20 cellular contexts compared by ENCODE assay signal in the genomic region with DNA sequence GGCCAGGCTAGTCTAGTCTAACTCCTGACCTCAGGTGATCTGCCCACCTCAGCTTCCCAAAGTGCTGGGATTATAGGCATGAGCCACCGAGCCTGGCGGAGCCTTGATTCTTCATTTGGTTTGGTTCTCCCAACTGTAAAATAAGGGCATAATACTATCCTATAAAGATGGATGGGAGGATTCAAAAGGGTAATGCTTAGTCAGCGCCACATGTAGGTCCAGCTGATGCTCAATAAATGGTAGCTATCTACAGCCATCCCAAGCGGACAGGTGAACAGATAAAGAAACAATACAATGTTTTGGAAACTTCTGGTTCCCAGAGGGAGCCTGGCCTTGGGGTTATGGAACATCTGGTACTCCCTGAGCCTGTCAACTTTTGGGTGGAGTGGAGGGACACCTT. TPM values are rescaled to one million over a fixed set of nuclear protein-coding genes. Genes with fewer than 3 reads are reported as not detected.
A peak's percentile ranks its signal among the peaks of the same experiment; 100 is the strongest.
DNase-seq lines count a peak whose midpoint lies in the region; ATAC-seq, FAIRE-seq and TF ChIP-seq lines count a peak whose summit lies in the region.
"Had no signal": no experiment of that assay in that cellular context is flagged by ENCODE, and none has a peak within 500 bp of the region (broad histone marks: within the 10 kb centered on the region; RNA-seq: fewer than 3 reads in every experiment).

No MANE protein-coding gene starts in this region.

- H3K27ac ChIP-seq in A549: no peak overlapping the region
- H3K27ac ChIP-seq in HepG2 (ENCODE audit: extremely low read length, insufficient read depth, low read length): no peak overlapping the region
- H3K27ac ChIP-seq in A673 (ENCODE audit: low read depth, low read length, poor library complexity, severe bottlenecking): no peak overlapping the region
- H3K27ac ChIP-seq: BLaER1 treated with 17β-estradiol and CSF1 and Interleukin-3, amounts not matched to agents 10 nM and 100 nM; HL-60 had no signal

- H3K4me3 ChIP-seq in A549: no peak overlapping the region
- H3K4me3 ChIP-seq in HepG2 (replicated peaks in 1 of 3; ENCODE audit: insufficient read depth in 1 of 3, low read depth in 2 of 3, low read length in 3 of 3): no peak overlapping the region
- H3K4me3 ChIP-seq in A673 (ENCODE audit: low read depth, low read length, poor library complexity, severe bottlenecking): no peak overlapping the region
- H3K4me3 ChIP-seq: BLaER1 treated with 17β-estradiol and CSF1 and Interleukin-3, amounts not matched to agents 10 nM and 100 nM had no signal

- TF ChIP-seq RAD21 in A549 (conservative IDR thresholded peaks at IDR 0.05 in 1 of 2, IDR thresholded peaks at IDR 0.05 in 1 of 2) (no peak), HepG2 (CRISPR knock-in tag; IDR thresholded peaks at IDR 0.05) (no peak)

- no peaks in the 10 kb centered on the region for H3K27me3 ChIP-seq in HepG2 (ENCODE audit: control insufficient read depth in 1 of 2, insufficient read depth in 2 of 2, low read length in 2 of 2)
- H3K27me3 ChIP-seq in A673 (replicated peaks; ENCODE audit: insufficient read depth, low read depth, low read length, poor library complexity): no peaks in the 10 kb centered on the region
- H3K27me3 ChIP-seq: BLaER1 treated with 17β-estradiol and CSF1 and Interleukin-3, amounts not matched to agents 10 nM and 100 nM had no signal

- intact Hi-C loops in HepG2 (cut with micrococcal nuclease; ENCODE audit: unreplicated experiment): no loop called here
- intact Hi-C loops in MCF 10A (cut with micrococcal nuclease): no loop called here
- intact Hi-C loops in A673 (cut with micrococcal nuclease; ENCODE audit: unreplicated experiment): no loop called here

- CTCF ChIA-PET in A549 (lab: Yijun Ruan, JAX): interaction anchor here (0.6 to 2.1 kb wide), 4 partner anchors 10 to 40 kb away, joined by 3 to 9 read pairs (median 5); a partner anchor contains a TSS
- CTCF ChIA-PET in HepG2 (lab: Yijun Ruan, JAX; ENCODE audit: low intra/inter-chr PET ratio, low total read pairs): no interaction called here
- CTCF ChIA-PET in MCF 10A (lab: Yijun Ruan, JAX): interaction anchor here (0.9 to 1.2 kb wide), 3 partner anchors 40 to 313 kb away, joined by 3 to 5 read pairs (median 3); no protein-coding TSS in a partner anchor
- CTCF ChIA-PET in A673 (lab: Charles Lee): no interaction called here

- H3K4me1 Mint-ChIP-seq in T-helper 17 cell (no peaks in the 10 kb centered on the region), chondrocyte (ENCODE audit: low read depth) (no peaks in the 10 kb centered on the region), MCF 10A (ENCODE audit: insufficient read depth, unreplicated experiment) (no peaks in the 10 kb centered on the region)
- H3K4me1 Mint-ChIP-seq: B cell; CD8-positive, alpha-beta memory T cell had no signal

- H3K27me3 Mint-ChIP-seq in T-helper 17 cell: no peaks in the 10 kb centered on the region
- no peaks in the 10 kb centered on the region for H3K27me3 Mint-ChIP-seq in chondrocyte (ENCODE audit: low read depth)
- H3K27me3 Mint-ChIP-seq in MCF 10A (ENCODE audit: insufficient read depth, unreplicated experiment): no peaks in the 10 kb centered on the region
- H3K27me3 Mint-ChIP-seq: B cell; CD8-positive, alpha-beta memory T cell; IgD-negative memory B cell had no signal

- TF ChIP-seq EP300 in A549 (IDR thresholded peaks at IDR 0.05) (no peak), HepG2 (IDR thresholded peaks at IDR 0.05; ENCODE audit: low read depth in 2 of 2, low read length in 2 of 2) (no peak), HepG2 (CRISPR knock-in tag; IDR thresholded peaks at IDR 0.05; ENCODE audit: borderline replicate concordance) (no peak)

- no peak overlapping the region for H3K9ac ChIP-seq in HepG2 (ENCODE audit: insufficient read depth, low read depth, low read length)
- H3K9ac ChIP-seq: BLaER1 treated with 17β-estradiol and CSF1 and Interleukin-3, amounts not matched to agents 10 nM and 100 nM had no signal

- FAIRE-seq in A549 (lab: Jason Lieb, UNC): no peak
- no peak for FAIRE-seq in HepG2 (lab: Jason Lieb, UNC)
- FAIRE-seq: D721Med, H1 had no signal

- H3K36me3 ChIP-seq in HepG2 (replicated peaks in 1 of 2; ENCODE audit: control insufficient read depth in 1 of 2, insufficient read depth in 2 of 2, low read length in 2 of 2): no peaks in the 10 kb centered on the region
- H3K36me3 ChIP-seq in A673 (ENCODE audit: insufficient read depth, low read length, poor library complexity, severe bottlenecking): no peaks in the 10 kb centered on the region

- DNase-seq in A549 (ENCODE audit: low read depth in 1 of 2, low spot score in 1 of 2): no peak
- DNase-seq in T-helper 17 cell: no peak
- DNase-seq in chondrocyte (ENCODE audit: low spot score): peak; percentile 21
- DNase-seq in HepG2 (ENCODE audit: low spot score): no peak
- no peak for DNase-seq in NCI-H2081 treated with DMSO at 0.1 percent for 48 hours (lab: John Stamatoyannopoulos, UW)
- DNase-seq in MCF 10A (ENCODE audit: unreplicated experiment): no peak
- no peak for DNase-seq in A673 (ENCODE audit: low spot score)
- DNase-seq: CD8-positive, alpha-beta memory T cell; COR-L47; DMS79; GDM1; KG1 had no signal

- no peaks in the 10 kb centered on the region for H3K9me3 ChIP-seq in A549
- H3K9me3 ChIP-seq in T-helper 17 cell (ENCODE audit: control insufficient read depth, low read length, poor library complexity, severe bottlenecking): no peaks in the 10 kb centered on the region
- H3K9me3 ChIP-seq in HepG2 (ENCODE audit: low read length): no peaks in the 10 kb centered on the region
- H3K9me3 ChIP-seq in A673 (ENCODE audit: low read depth, low read length, poor library complexity, severe bottlenecking): no peaks in the 10 kb centered on the region
- H3K9me3 ChIP-seq: BLaER1 treated with 17β-estradiol and CSF1 and Interleukin-3, amounts not matched to agents 10 nM and 100 nM had no signal

- H2AFZ ChIP-seq in HepG2 (ENCODE audit: low read length): no peak overlapping the region

- no peak for TF ChIP-seq POLR2A in A549 (IDR thresholded peaks at IDR 0.05; ENCODE audit: low read length)
- no peak for TF ChIP-seq POLR2A in HepG2 (IDR thresholded peaks at IDR 0.05; ENCODE audit: insufficient read depth in 1 of 2, low read depth in 2 of 2, low read length in 2 of 2)

- POLR2A ChIA-PET in A549 (lab: Yijun Ruan, JAX): no interaction called here
- POLR2A ChIA-PET in HepG2 (lab: Yijun Ruan, JAX): interaction anchor here (1.3 kb wide), 1 partner anchor 9 kb away, joined by 5 read pairs; no protein-coding TSS in a partner anchor
- POLR2A ChIA-PET in MCF 10A (lab: Yijun Ruan, JAX): interaction anchor here (1.6 to 4.1 kb wide), 2 partner anchors 9 to 15 kb away, joined by 6 to 20 read pairs; no protein-coding TSS in a partner anchor
- POLR2A ChIA-PET in A673 (lab: Charles Lee; ENCODE audit: low non-redundant PET): no interaction called here

- TF ChIP-seq CTCF in A549 (IDR thresholded peaks at IDR 0.05): no peak
- TF ChIP-seq CTCF in chondrocyte (IDR thresholded peaks at IDR 0.05): no peak
- TF ChIP-seq CTCF in HepG2 (CRISPR knock-in tag; IDR thresholded peaks at IDR 0.05): no peak
- no peak for TF ChIP-seq CTCF in MCF 10A (IDR thresholded peaks at IDR 0.05; ENCODE audit: unreplicated experiment)
- TF ChIP-seq CTCF in A673 (conservative IDR thresholded peaks at IDR 0.05; ENCODE audit: low read depth, low read length): no peak

- H3K27ac Mint-ChIP-seq in T-helper 17 cell: peak overlapping the region; percentile 24
- no peak overlapping the region for H3K27ac Mint-ChIP-seq in chondrocyte (ENCODE audit: unreplicated experiment)
- H3K27ac Mint-ChIP-seq in MCF 10A (ENCODE audit: low read depth, unreplicated experiment): no peak overlapping the region
- H3K27ac Mint-ChIP-seq: B cell had no signal

- H3K4me2 ChIP-seq in A549 (no peak overlapping the region), HepG2 (ENCODE audit: low read depth, low read length) (no peak overlapping the region)
- H3K4me2 ChIP-seq: BLaER1 treated with 17β-estradiol and CSF1 and Interleukin-3, amounts not matched to agents 10 nM and 100 nM had no signal

- no peaks in the 10 kb centered on the region for H3K79me2 ChIP-seq in HepG2 (ENCODE audit: insufficient read depth, low read length)

- H3K36me3 Mint-ChIP-seq in T-helper 17 cell (ENCODE audit: low read depth) (no peaks in the 10 kb centered on the region), chondrocyte (ENCODE audit: low read depth) (no peaks in the 10 kb centered on the region), MCF 10A (ENCODE audit: insufficient read depth, unreplicated experiment) (peaks cover 16% of the 10 kb centered on the region)
- H3K36me3 Mint-ChIP-seq: IgD-negative memory B cell had no signal

- H3K9me3 Mint-ChIP-seq in chondrocyte (ENCODE audit: low read depth) (no peaks in the 10 kb centered on the region), MCF 10A (ENCODE audit: unreplicated experiment) (no peaks in the 10 kb centered on the region)
- H3K9me3 Mint-ChIP-seq: CD8-positive, alpha-beta memory T cell; H9; IgD-negative memory B cell had no signal

- no peaks in the 10 kb centered on the region for H3K4me1 ChIP-seq in A549
- peaks cover 11% of the 10 kb centered on the region; the same call in 1 of the 2 replicates for H3K4me1 ChIP-seq in HepG2 (ENCODE audit: insufficient read depth, low read length)
- no peaks in the 10 kb centered on the region for H3K4me1 ChIP-seq in A673 (ENCODE audit: insufficient read depth, low read length, poor library complexity, severe bottlenecking)

- 94% methylated on average over 4 of the region's 4 CpGs for WGBS in A549 (ENCODE audit: missing lambda C conversion rate)
- 94% methylated on average over 4 of the region's 4 CpGs for WGBS in HepG2 (ENCODE audit: low lambda C conversion rate)

- H3K4me3 Mint-ChIP-seq in T-helper 17 cell (no peak overlapping the region), chondrocyte (ENCODE audit: unreplicated experiment) (no peak overlapping the region), MCF 10A (ENCODE audit: unreplicated experiment) (no peak overlapping the region)
- H3K4me3 Mint-ChIP-seq: B cell; CD8-positive, alpha-beta memory T cell; H9; IgD-negative memory B cell had no signal

- no peaks in the 10 kb centered on the region for H4K20me1 ChIP-seq in HepG2 (ENCODE audit: insufficient read depth, low read length)

- BruUV-seq in HepG2 (replicated peaks; lab: Mats Ljungman, UMichigan) (no TSS peak), MCF 10A (replicated peaks; lab: Mats Ljungman, UMichigan) (no TSS peak), A673 (replicated peaks; lab: Mats Ljungman, UMichigan) (no TSS peak)

- ATAC-seq in A549: no peak
- ATAC-seq in T-helper 17 cell: no peak
- ATAC-seq in HepG2: no peak
- ATAC-seq in HG03139 (IDR thresholded peaks at IDR 0.05; ENCODE audit: unreplicated experiment): no peak

- in situ Hi-C loops in HepG2 (cut with HindIII; ENCODE audit: extremely low pct_ligation_motif_present, low pct_unique_long_range_greater_than_20kb): no loop called here

RNA-seq across cellular contexts. Expression of a gene that starts 13.6 kb away (rescaled TPM):
- polyA plus RNA-seq in A549 (2011; rRNA removed): 293 and 518 TPM in 2 replicates
- 78.7 and 85.2 TPM in 2 replicates for polyA plus RNA-seq in A549 (2012; cell fraction: cytosol; rRNA removed)
- polyA plus RNA-seq in A549 (2012; cell fraction: nucleus; rRNA removed): 34.6 and 48.0 TPM in 2 replicates
- 538 to 546 TPM (median 544 TPM) in 3 replicates for polyA plus RNA-seq in A549 (2017; fragmentation: RNase III; extraction: RNeasy Plus Mini Kit Qiagen cat#74134 plus additional on column Dnase treatment)
- polyA minus RNA-seq in A549 (2011; rRNA and poly(A)+ RNA removed): 108 TPM in 2 replicates
- total RNA-seq in T-helper 17 cell: 100 to 1,000 TPM; 223 to 231 TPM
- 235 to 266 TPM (median 255 TPM) in 3 replicates for total RNA-seq in chondrocyte
- 611 and 724 TPM in 2 replicates for total RNA-seq in HepG2 (2016; rRNA removed; fragmentation: Illumina TruSeq; extraction: Trizol)
- 134 and 142 TPM in 2 replicates for total RNA-seq in HepG2 (2016; cell fraction: cytosol; rRNA removed; fragmentation: Illumina TruSeq; extraction: Trizol; ENCODE audit: low read depth)
- 623 and 704 TPM in 2 replicates for total RNA-seq in HepG2 (2016; cell fraction: insoluble cytoplasmic fraction; rRNA removed; fragmentation: Illumina TruSeq; extraction: Trizol)
- 360 and 385 TPM in 2 replicates for total RNA-seq in HepG2 (2016; cell fraction: membrane; rRNA removed; fragmentation: Illumina TruSeq; extraction: Trizol)
- total RNA-seq in HepG2 (2016; cell fraction: nucleus; rRNA removed; fragmentation: Illumina TruSeq; extraction: Trizol): 226 and 251 TPM in 2 replicates
- 72.8 and 94.2 TPM in 2 replicates for polyA plus RNA-seq in HepG2 (2011; rRNA removed)
- 44.1 and 56.3 TPM in 2 replicates for polyA plus RNA-seq in HepG2 (2011; cell fraction: cytosol; rRNA removed)
- polyA plus RNA-seq in HepG2 (2011; cell fraction: nucleus; rRNA removed): 48.5 and 49.6 TPM in 2 replicates
- 275 and 331 TPM in 2 replicates for polyA plus RNA-seq in HepG2 (2012)
- 120 and 147 TPM in 2 replicates for polyA plus RNA-seq in HepG2 (2016; cell fraction: cytosol; fragmentation: Illumina TruSeq; extraction: Trizol; ENCODE audit: low read depth)
- 668 and 723 TPM in 2 replicates for polyA plus RNA-seq in HepG2 (2016; cell fraction: insoluble cytoplasmic fraction; fragmentation: Illumina TruSeq; extraction: Trizol; ENCODE audit: low read depth)
- polyA plus RNA-seq in HepG2 (2016; cell fraction: membrane; fragmentation: Illumina TruSeq; extraction: Trizol; ENCODE audit: low read depth): 247 and 252 TPM in 2 replicates
- polyA plus RNA-seq in HepG2 (2016; cell fraction: nucleus; fragmentation: Illumina TruSeq; extraction: Trizol; ENCODE audit: insufficient read depth, low read depth): 360 TPM in 2 replicates
- polyA minus RNA-seq in HepG2 (2011; rRNA and poly(A)+ RNA removed; ENCODE audit: low replicate concordance): 44.1 and 254 TPM in 2 replicates
- polyA minus RNA-seq in HepG2 (2011; cell fraction: cytosol; rRNA and poly(A)+ RNA removed): 141 and 156 TPM in 2 replicates
- polyA minus RNA-seq in HepG2 (2011; cell fraction: nucleus; rRNA and poly(A)+ RNA removed): 82.4 and 87.9 TPM in 2 replicates
- 512 and 563 TPM in 2 replicates for total RNA-seq in MCF 10A (2022)
- 942 and 1,009 TPM in 2 replicates for total RNA-seq in A673 (2021)

RNA-seq across cellular contexts. Expression of a gene that starts 18.7 kb away (rescaled TPM):
- 57.3 and 62.8 TPM in 2 replicates for polyA plus RNA-seq in A549 (2011; rRNA removed)
- polyA plus RNA-seq in A549 (2012; cell fraction: cytosol; rRNA removed): 184 and 236 TPM in 2 replicates
- polyA plus RNA-seq in A549 (2012; cell fraction: nucleus; rRNA removed): 313 and 398 TPM in 2 replicates
- polyA plus RNA-seq in A549 (2017; fragmentation: RNase III; extraction: RNeasy Plus Mini Kit Qiagen cat#74134 plus additional on column Dnase treatment): 113 to 117 TPM (median 114 TPM) in 3 replicates
- polyA minus RNA-seq in A549 (2011; rRNA and poly(A)+ RNA removed): 47.5 and 81.7 TPM in 2 replicates
- total RNA-seq in T-helper 17 cell: 1 to 10 TPM; 3.7 to 3.8 TPM
- total RNA-seq in chondrocyte: 23.4 to 41.0 TPM (median 24.0 TPM) in 3 replicates
- total RNA-seq in HepG2 (2016; rRNA removed; fragmentation: Illumina TruSeq; extraction: Trizol): 31.1 and 40.2 TPM in 2 replicates
- 35.7 and 35.9 TPM in 2 replicates for total RNA-seq in HepG2 (2016; cell fraction: cytosol; rRNA removed; fragmentation: Illumina TruSeq; extraction: Trizol; ENCODE audit: low read depth)
- 30.0 and 41.4 TPM in 2 replicates for total RNA-seq in HepG2 (2016; cell fraction: insoluble cytoplasmic fraction; rRNA removed; fragmentation: Illumina TruSeq; extraction: Trizol)
- 44.4 and 48.2 TPM in 2 replicates for total RNA-seq in HepG2 (2016; cell fraction: membrane; rRNA removed; fragmentation: Illumina TruSeq; extraction: Trizol)
- total RNA-seq in HepG2 (2016; cell fraction: nucleus; rRNA removed; fragmentation: Illumina TruSeq; extraction: Trizol): 29.1 and 30.6 TPM in 2 replicates
- polyA plus RNA-seq in HepG2 (2011; rRNA removed): 12.5 and 13.7 TPM in 2 replicates
- polyA plus RNA-seq in HepG2 (2011; cell fraction: cytosol; rRNA removed): 8.1 and 18.6 TPM in 2 replicates
- 38.0 and 51.4 TPM in 2 replicates for polyA plus RNA-seq in HepG2 (2011; cell fraction: nucleus; rRNA removed)
- 3.2 and 5.6 TPM in 2 replicates for polyA plus RNA-seq in HepG2 (2012)
- 38.3 and 39.4 TPM in 2 replicates for polyA plus RNA-seq in HepG2 (2016; cell fraction: cytosol; fragmentation: Illumina TruSeq; extraction: Trizol; ENCODE audit: low read depth)
- polyA plus RNA-seq in HepG2 (2016; cell fraction: insoluble cytoplasmic fraction; fragmentation: Illumina TruSeq; extraction: Trizol; ENCODE audit: low read depth): 29.4 and 33.1 TPM in 2 replicates
- polyA plus RNA-seq in HepG2 (2016; cell fraction: membrane; fragmentation: Illumina TruSeq; extraction: Trizol; ENCODE audit: low read depth): 37.6 and 43.8 TPM in 2 replicates
- polyA plus RNA-seq in HepG2 (2016; cell fraction: nucleus; fragmentation: Illumina TruSeq; extraction: Trizol; ENCODE audit: insufficient read depth, low read depth): 49.9 and 51.2 TPM in 2 replicates
- polyA minus RNA-seq in HepG2 (2011; rRNA and poly(A)+ RNA removed; ENCODE audit: low replicate concordance): 21.4 and 223 TPM in 2 replicates
- 7.2 and 10.8 TPM in 2 replicates for polyA minus RNA-seq in HepG2 (2011; cell fraction: cytosol; rRNA and poly(A)+ RNA removed)
- 9.3 and 12.7 TPM in 2 replicates for polyA minus RNA-seq in HepG2 (2011; cell fraction: nucleus; rRNA and poly(A)+ RNA removed)
- total RNA-seq in MCF 10A (2022): 31.7 and 43.7 TPM in 2 replicates
- total RNA-seq in A673 (2021): 135 TPM in 2 replicates

RNA-seq across cellular contexts. Expression of a gene that starts 26.9 kb away (rescaled TPM):
- polyA plus RNA-seq in A549 (2011; rRNA removed): 7.6 and 9.0 TPM in 2 replicates
- polyA plus RNA-seq in A549 (2012; cell fraction: cytosol; rRNA removed): 22.0 and 24.5 TPM in 2 replicates
- 81.5 and 93.7 TPM in 2 replicates for polyA plus RNA-seq in A549 (2012; cell fraction: nucleus; rRNA removed)
- polyA plus RNA-seq in A549 (2017; fragmentation: RNase III; extraction: RNeasy Plus Mini Kit Qiagen cat#74134 plus additional on column Dnase treatment): 14.1 to 16.7 TPM (median 16.3 TPM) in 3 replicates
- 6.4 and 12.6 TPM in 2 replicates for polyA minus RNA-seq in A549 (2011; rRNA and poly(A)+ RNA removed)
- total RNA-seq in T-helper 17 cell: 1 to 10 TPM in 1 of 2 donors, under 1 TPM in 1; 0.96 to 2.0 TPM
- 3.1 to 4.2 TPM (median 4.2 TPM) in 3 replicates for total RNA-seq in chondrocyte
- total RNA-seq in HepG2 (2016; rRNA removed; fragmentation: Illumina TruSeq; extraction: Trizol): 8.3 and 13.2 TPM in 2 replicates
- total RNA-seq in HepG2 (2016; cell fraction: cytosol; rRNA removed; fragmentation: Illumina TruSeq; extraction: Trizol; ENCODE audit: low read depth): 3.5 and 3.9 TPM in 2 replicates
- total RNA-seq in HepG2 (2016; cell fraction: insoluble cytoplasmic fraction; rRNA removed; fragmentation: Illumina TruSeq; extraction: Trizol): 7.5 and 13.4 TPM in 2 replicates
- 7.9 and 8.7 TPM in 2 replicates for total RNA-seq in HepG2 (2016; cell fraction: membrane; rRNA removed; fragmentation: Illumina TruSeq; extraction: Trizol)
- 9.4 and 10.2 TPM in 2 replicates for total RNA-seq in HepG2 (2016; cell fraction: nucleus; rRNA removed; fragmentation: Illumina TruSeq; extraction: Trizol)
- 9.2 and 10.5 TPM in 2 replicates for polyA plus RNA-seq in HepG2 (2011; rRNA removed)
- polyA plus RNA-seq in HepG2 (2011; cell fraction: cytosol; rRNA removed): 7.2 and 10.2 TPM in 2 replicates
- 27.1 and 49.1 TPM in 2 replicates for polyA plus RNA-seq in HepG2 (2011; cell fraction: nucleus; rRNA removed)
- 5.4 and 6.9 TPM in 2 replicates for polyA plus RNA-seq in HepG2 (2012)
- 3.8 and 4.1 TPM in 2 replicates for polyA plus RNA-seq in HepG2 (2016; cell fraction: cytosol; fragmentation: Illumina TruSeq; extraction: Trizol; ENCODE audit: low read depth)
- 13.4 and 15.9 TPM in 2 replicates for polyA plus RNA-seq in HepG2 (2016; cell fraction: insoluble cytoplasmic fraction; fragmentation: Illumina TruSeq; extraction: Trizol; ENCODE audit: low read depth)
- polyA plus RNA-seq in HepG2 (2016; cell fraction: membrane; fragmentation: Illumina TruSeq; extraction: Trizol; ENCODE audit: low read depth): 6.4 and 7.7 TPM in 2 replicates
- polyA plus RNA-seq in HepG2 (2016; cell fraction: nucleus; fragmentation: Illumina TruSeq; extraction: Trizol; ENCODE audit: insufficient read depth, low read depth): 38.0 and 40.4 TPM in 2 replicates
- polyA minus RNA-seq in HepG2 (2011; rRNA and poly(A)+ RNA removed; ENCODE audit: low replicate concordance): 23.6 and 48.2 TPM in 2 replicates
- polyA minus RNA-seq in HepG2 (2011; cell fraction: cytosol; rRNA and poly(A)+ RNA removed): 6.9 and 13.8 TPM in 2 replicates
- 4.0 and 6.2 TPM in 2 replicates for polyA minus RNA-seq in HepG2 (2011; cell fraction: nucleus; rRNA and poly(A)+ RNA removed)
- 1.1 TPM in 2 replicates for total RNA-seq in MCF 10A (2022)
- 12.3 and 21.5 TPM in 2 replicates for total RNA-seq in A673 (2021)

RNA-seq across cellular contexts. Expression of a gene that starts 48.5 kb away (rescaled TPM):
- polyA plus RNA-seq in A549 (2011; rRNA removed) (37.6 and 55.5 TPM in 2 replicates), A549 (2017; fragmentation: RNase III; extraction: RNeasy Plus Mini Kit Qiagen cat#74134 plus additional on column Dnase treatment) (66.2 to 77.5 TPM (median 75.7 TPM) in 3 replicates), HepG2 (2011; rRNA removed) (25.4 and 29.8 TPM in 2 replicates)
- 133 and 189 TPM in 2 replicates for polyA plus RNA-seq in A549 (2012; cell fraction: cytosol; rRNA removed)
- 101 and 188 TPM in 2 replicates for polyA plus RNA-seq in A549 (2012; cell fraction: nucleus; rRNA removed)
- 11.5 and 16.4 TPM in 2 replicates for polyA minus RNA-seq in A549 (2011; rRNA and poly(A)+ RNA removed)
- total RNA-seq in T-helper 17 cell (10 to 100 TPM; 23.5 to 26.9 TPM), chondrocyte (23.6 to 24.7 TPM (median 24.3 TPM) in 3 replicates), HepG2 (2016; rRNA removed; fragmentation: Illumina TruSeq; extraction: Trizol) (18.3 and 28.0 TPM in 2 replicates), MCF 10A (2022) (22.1 and 22.9 TPM in 2 replicates), A673 (2021) (32.6 and 35.2 TPM in 2 replicates)
- total RNA-seq in HepG2 (2016; cell fraction: cytosol; rRNA removed; fragmentation: Illumina TruSeq; extraction: Trizol; ENCODE audit: low read depth): 51.5 and 53.9 TPM in 2 replicates
- 16.7 and 27.4 TPM in 2 replicates for total RNA-seq in HepG2 (2016; cell fraction: insoluble cytoplasmic fraction; rRNA removed; fragmentation: Illumina TruSeq; extraction: Trizol)
- total RNA-seq in HepG2 (2016; cell fraction: membrane; rRNA removed; fragmentation: Illumina TruSeq; extraction: Trizol): 51.9 and 59.6 TPM in 2 replicates
- 16.4 and 20.2 TPM in 2 replicates for total RNA-seq in HepG2 (2016; cell fraction: nucleus; rRNA removed; fragmentation: Illumina TruSeq; extraction: Trizol)
- 15.9 and 40.6 TPM in 2 replicates for polyA plus RNA-seq in HepG2 (2011; cell fraction: cytosol; rRNA removed)
- 29.4 and 31.6 TPM in 2 replicates for polyA plus RNA-seq in HepG2 (2011; cell fraction: nucleus; rRNA removed)
- polyA plus RNA-seq in HepG2 (2012): 11.6 and 12.2 TPM in 2 replicates
- polyA plus RNA-seq in HepG2 (2016; cell fraction: cytosol; fragmentation: Illumina TruSeq; extraction: Trizol; ENCODE audit: low read depth): 84.8 and 87.3 TPM in 2 replicates
- 22.5 and 29.9 TPM in 2 replicates for polyA plus RNA-seq in HepG2 (2016; cell fraction: insoluble cytoplasmic fraction; fragmentation: Illumina TruSeq; extraction: Trizol; ENCODE audit: low read depth)
- 72.3 and 73.2 TPM in 2 replicates for polyA plus RNA-seq in HepG2 (2016; cell fraction: membrane; fragmentation: Illumina TruSeq; extraction: Trizol; ENCODE audit: low read depth)
- 36.7 and 39.0 TPM in 2 replicates for polyA plus RNA-seq in HepG2 (2016; cell fraction: nucleus; fragmentation: Illumina TruSeq; extraction: Trizol; ENCODE audit: insufficient read depth, low read depth)
- 29.6 and 45.3 TPM in 2 replicates for polyA minus RNA-seq in HepG2 (2011; rRNA and poly(A)+ RNA removed; ENCODE audit: low replicate concordance)
- polyA minus RNA-seq in HepG2 (2011; cell fraction: cytosol; rRNA and poly(A)+ RNA removed): 11.2 and 11.3 TPM in 2 replicates
- polyA minus RNA-seq in HepG2 (2011; cell fraction: nucleus; rRNA and poly(A)+ RNA removed): 6.6 and 8.6 TPM in 2 replicates

Comparison
In these comparisons a context has a peak if more than half of its experiments do, and no peak if none do; other contexts are left out.
1. CTCF ChIA-PET loops: an anchor here in A549 (0.6 to 2.1 kb wide) and MCF 10A (0.9 to 1.2 kb wide); none called in HepG2 and A673.
2. POLR2A ChIA-PET loops: an anchor here in HepG2 (1.3 kb wide) and MCF 10A (1.6 to 4.1 kb wide); none called in A549 and A673.